8 cellular contexts compared by ENCODE assay signal in the genomic region with DNA sequence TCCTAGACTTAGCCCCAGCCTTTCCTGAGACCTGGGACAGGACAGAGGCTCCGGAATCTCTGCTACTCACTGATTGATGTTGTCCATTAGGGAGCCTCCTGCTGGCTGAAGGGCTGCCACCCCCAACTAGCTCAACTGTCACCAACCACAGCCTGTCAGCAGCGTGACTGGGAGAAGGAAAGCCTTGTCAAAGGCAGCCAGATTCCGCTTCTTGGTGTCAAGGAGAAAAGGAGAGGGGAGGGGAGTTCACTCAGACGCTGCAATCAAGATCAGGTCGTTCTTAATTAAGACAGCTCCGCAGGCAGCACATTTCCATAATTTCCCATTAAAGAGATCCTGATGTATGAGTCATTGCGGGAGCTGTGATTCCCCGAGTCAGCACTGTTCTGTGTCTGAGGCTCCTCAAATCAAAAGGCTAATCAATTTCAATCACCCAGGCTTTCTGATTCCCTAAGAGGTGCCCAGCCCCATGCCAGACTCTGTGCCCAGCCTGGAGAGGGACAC.
DNase-seq lines count a peak whose midpoint lies in the region; ATAC-seq and TF ChIP-seq lines count a peak whose summit lies in the region.

No MANE protein-coding gene starts in this region.

- H3K9me3 ChIP-seq in psoas muscle, result peaks cover 3% of the 10 kb centered on the region

- no peaks in the 10 kb centered on the region for H3K4me1 ChIP-seq in psoas muscle

- DNase-seq in GM12865 (ENCODE audit: low read depth) (peak; percentile 7), RWPE1 (ENCODE audit: low spot score) (peak; percentile 18), Right ventricle myocardium superior (peak; percentile 48), psoas muscle (peak; percentile 21 to 54), SHP77 (lab: John Stamatoyannopoulos, UW) (no peak), NCI-H1105 (lab: John Stamatoyannopoulos, UW) (no peak)

- 11 to 21% (median 15%) methylated on average over 7 of the region's 8 CpGs for WGBS in psoas muscle, 3 donors

- no peaks in the 10 kb centered on the region for H3K36me3 ChIP-seq in psoas muscle (ENCODE audit: insufficient read depth in 1 of 2, low read depth in 1 of 2)

- H3K27ac ChIP-seq in RWPE1 (no peak overlapping the region), psoas muscle (no peak overlapping the region)

- ATAC-seq in Right ventricle myocardium superior (ENCODE audit: poor library complexity), result peak; percentile 91
- ATAC-seq in psoas muscle, result peak; percentile 75 to 89 (median 84)
- ATAC-seq in HG03097 (IDR thresholded peaks at IDR 0.05; ENCODE audit: low FRiP score, unreplicated experiment), result no peak
- ATAC-seq in HG03460 (IDR thresholded peaks at IDR 0.05; ENCODE audit: unreplicated experiment), result no peak

- CTCF ChIA-PET in RWPE1 (lab: Yijun Ruan, JAX), result interaction anchor here (0.5 to 0.8 kb wide), 3 partner anchors 77 to 1341 kb away, joined by 3 read pairs; no protein-coding TSS in a partner anchor

- intact Hi-C loops in Right ventricle myocardium superior (cut with DNase I), result no loop called here
- intact Hi-C loops in psoas muscle (cut with DNase I), result no loop called here

- peaks cover 0 to 4% (median 0%) of the 10 kb centered on the region in 3 donors for H3K27me3 ChIP-seq in psoas muscle (ENCODE audit: insufficient read depth in 3 of 3, low read length in 2 of 3)

- POLR2A ChIA-PET in RWPE1 (lab: Yijun Ruan, JAX; ENCODE audit: low non-redundant PET), result no interaction called here

- H3K4me3 ChIP-seq in GM12865 (ENCODE audit: low read depth, low read length) (no peak overlapping the region), psoas muscle (peak overlapping the region; percentile 22)

- TF ChIP-seq CTCF in GM12865 (IDR thresholded peaks at IDR 0.05; ENCODE audit: insufficient read depth, low read depth, low read length, missing control alignments), result no peak
- TF ChIP-seq CTCF in RWPE1 (conservative IDR thresholded peaks at IDR 0.05; ENCODE audit: low read depth), result no peak
- TF ChIP-seq CTCF in psoas muscle (IDR thresholded peaks at IDR 0.05), result peak; percentile 30

Comparison
In these comparisons a context has a peak if more than half of its experiments do, and no peak if none do; other contexts are left out.
1. DNase-seq: peak in GM12865 (single experiment), RWPE1 (single experiment), Right ventricle myocardium superior (single experiment) and psoas muscle (2 of 2); none in SHP77 (0 of 2) and NCI-H1105 (single experiment).
2. ATAC-seq: peak in Right ventricle myocardium superior (single experiment) and psoas muscle (4 of 4); none in HG03097 (single experiment) and HG03460 (single experiment).